ENCODE assay signal across 8 cellular contexts in the genomic region with DNA sequence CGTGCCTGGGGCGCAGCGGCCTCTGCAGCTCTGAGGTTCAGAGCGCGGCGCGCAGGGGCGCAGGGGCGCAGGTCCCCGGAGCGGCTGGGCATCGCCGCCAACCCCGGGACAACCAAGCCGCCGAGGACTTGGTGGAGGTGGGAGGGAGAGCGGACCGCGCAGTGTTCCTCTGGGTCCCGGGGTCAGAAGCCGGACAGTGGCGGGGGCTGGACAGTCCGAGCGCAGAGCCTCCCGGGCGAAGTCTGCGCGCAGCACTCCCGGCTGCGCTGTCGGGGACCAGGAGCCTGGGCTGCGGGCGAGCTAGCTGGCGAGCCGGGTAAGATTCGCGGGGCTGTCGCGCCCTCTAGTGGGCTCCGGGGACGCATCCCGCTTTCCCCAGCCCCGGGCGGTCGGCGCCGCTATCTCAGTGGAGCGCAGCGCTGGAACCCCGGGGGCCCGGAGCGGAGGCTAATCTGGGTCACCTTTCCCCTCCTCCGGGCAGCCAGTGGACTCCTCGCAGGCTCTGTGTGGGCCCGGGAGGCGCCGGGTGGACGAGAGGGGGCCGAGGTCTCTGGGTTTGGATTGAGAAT. TPM values are rescaled to one million over a fixed set of nuclear protein-coding genes. Genes with fewer than 3 reads are reported as not detected.
DNase-seq lines count a peak whose midpoint lies in the region; ATAC-seq and TF ChIP-seq lines count a peak whose summit lies in the region.

No MANE protein-coding gene starts in this region.

- 0 to 1% (median 0%) methylated on average over 4 to 59 of the region's 59 CpGs for WGBS in heart left ventricle, 4 donors
- 0 to 3% methylated on average over 9 to 24 of the region's 59 CpGs for WGBS in upper lobe of left lung, 2 donors

- peak overlapping the region; percentile 75 for H3K4me3 Mint-ChIP-seq in activated naive CD8-positive, alpha-beta T cell treated with anti-CD3 and anti-CD28 coated beads, Interleukin-2, amount 50 U/mL, for 24 hours

- H3K27ac ChIP-seq in heart left ventricle, result peak overlapping the region in 11 of 12 donors; percentile 19 to 89 (median 68)
- peak overlapping the region; percentile 33 to 83 (median 77) for H3K27ac ChIP-seq in upper lobe of left lung

- H3K27me3 Mint-ChIP-seq in activated naive CD8-positive, alpha-beta T cell treated with anti-CD3 and anti-CD28 coated beads, Interleukin-2, amount 50 U/mL, for 24 hours, result peaks cover 61% of the 10 kb centered on the region

- H3K27ac Mint-ChIP-seq in activated naive CD8-positive, alpha-beta T cell treated with anti-CD3 and anti-CD28 coated beads, Interleukin-2, amount 50 U/mL, for 24 hours, result no peak overlapping the region

- CTCF ChIA-PET in GM10248 (lab: Yijun Ruan, JAX), result interaction anchor here (0.6 to 7.1 kb wide), 68 partner anchors 8 to 1965 kb away, joined by 3 to 113 read pairs (median 5); no protein-coding TSS in a partner anchor
- CTCF ChIA-PET in HEK293T (lab: Yijun Ruan, JAX), result interaction anchor here (0.8 to 2.8 kb wide), 24 partner anchors 15 to 1999 kb away, joined by 3 to 19 read pairs (median 3); no protein-coding TSS in a partner anchor

- H3K4me1 Mint-ChIP-seq in activated naive CD8-positive, alpha-beta T cell treated with anti-CD3 and anti-CD28 coated beads, Interleukin-2, amount 50 U/mL, for 24 hours, result peaks cover 26% of the 10 kb centered on the region

- peak; percentile 87 for ATAC-seq in activated naive CD8-positive, alpha-beta T cell treated with anti-CD3 and anti-CD28 coated beads, Interleukin-2, amount 50 U/mL, for 24 hours
- ATAC-seq in heart left ventricle, result peak; percentile 64 to 88 (median 85)
- ATAC-seq in upper lobe of left lung (ENCODE audit: low FRiP score in 2 of 2), result peak; percentile 92 to 93

- H3K36me3 ChIP-seq in heart left ventricle, result no peaks in the 10 kb centered on the region
- H3K36me3 ChIP-seq in upper lobe of left lung, result no peaks in the 10 kb centered on the region

- H3K9me3 ChIP-seq in heart left ventricle (no peaks in the 10 kb centered on the region), upper lobe of left lung (no peaks in the 10 kb centered on the region)

- no peak for TF ChIP-seq EP300 in upper lobe of left lung (IDR thresholded peaks at IDR 0.05)

- TF ChIP-seq POLR2A in heart left ventricle (IDR thresholded peaks at IDR 0.05), result no peak
- no peak for TF ChIP-seq POLR2A in upper lobe of left lung (IDR thresholded peaks at IDR 0.05)

- H3K4me1 ChIP-seq in heart left ventricle, result peaks cover 6 to 52% (median 41%) of the 10 kb centered on the region in 12 donors
- H3K4me1 ChIP-seq in upper lobe of left lung, result peaks cover 39 to 59% (median 48%) of the 10 kb centered on the region in 4 donors

- DNase-seq in GM10248 (ENCODE audit: extremely low spot score) (peak; percentile 85), HEK293T (ENCODE audit: extremely low spot score) (peak; percentile 82), MV-4-11 (lab: John Stamatoyannopoulos, UW) (peak; percentile 70), T follicular helper cell (ENCODE audit: low read depth) (peak; percentile 52), heart left ventricle (peak; percentile 85 to 92 (median 89)), posterior cingulate gyrus (peak; percentile 70 to 97 (median 85)), upper lobe of left lung (peak; percentile 82 to 95)
- DNase-seq in activated naive CD8-positive, alpha-beta T cell treated with anti-CD3 and anti-CD28 coated beads, Interleukin-2, amount 50 U/mL, for 24 hours, result peak; percentile 88

- H3K36me3 Mint-ChIP-seq in activated naive CD8-positive, alpha-beta T cell treated with anti-CD3 and anti-CD28 coated beads, Interleukin-2, amount 50 U/mL, for 24 hours (ENCODE audit: low read depth), result no peaks in the 10 kb centered on the region

- H3K27me3 ChIP-seq in heart left ventricle (peaks cover 26 to 52% (median 44%) of the 10 kb centered on the region in 9 donors), upper lobe of left lung (peaks cover 0 to 45% (median 33%) of the 10 kb centered on the region in 4 donors)

- POLR2A ChIA-PET in GM10248 (lab: Yijun Ruan, JAX), result no interaction called here
- POLR2A ChIA-PET in HEK293T (lab: Yijun Ruan, JAX), result interaction anchor here (1.1 kb wide), 1 partner anchor 1037 kb away, joined by 3 read pairs; no protein-coding TSS in a partner anchor

- intact Hi-C loops in heart left ventricle (cut with DNase I) (loop anchor here (1.0 to 10.0 kb wide), 16 partner anchors 324 to 2001 kb away; no protein-coding TSS in a partner anchor), posterior cingulate gyrus (cut with DNase I) (loop anchor here (2.0 to 5.0 kb wide), 6 partner anchors 301 to 1856 kb away; no protein-coding TSS in a partner anchor)

- H3K4me3 ChIP-seq in heart left ventricle, result peak overlapping the region; percentile 22 to 80 (median 58)
- H3K4me3 ChIP-seq in upper lobe of left lung, result peak overlapping the region; percentile 41 to 60 (median 55)

- no peaks in the 10 kb centered on the region for H3K9me3 Mint-ChIP-seq in activated naive CD8-positive, alpha-beta T cell treated with anti-CD3 and anti-CD28 coated beads, Interleukin-2, amount 50 U/mL, for 24 hours

- TF ChIP-seq CTCF in GM10248 (IDR thresholded peaks at IDR 0.05; ENCODE audit: control extremely low read depth, extremely low read depth, low read depth, missing control alignments), result peak; percentile 87
- peak; percentile 67 to 89 (median 80) for TF ChIP-seq CTCF in heart left ventricle (IDR thresholded peaks at IDR 0.05)
- peak; percentile 68 to 89 (median 87) for TF ChIP-seq CTCF in upper lobe of left lung (IDR thresholded peaks at IDR 0.05)

TF ChIP-seq in HEK293T, 16 proteins besides CTCF, POLR2A, EP300 and RAD21:
- peak; percentile 50; the same call in 1 of the 2 replicates for TF ChIP-seq L3MBTL2 (conservative IDR thresholded peaks at IDR 0.05)
- no peak for TF ChIP-seq CTBP1 (IDR thresholded peaks at IDR 0.05; ENCODE audit: borderline replicate concordance)
- TF ChIP-seq TARDBP (IDR thresholded peaks at IDR 0.05), result no peak
- no peak for TF ChIP-seq ELF4 (IDR thresholded peaks at IDR 0.05)
- no peak for TF ChIP-seq BHLHE40 (IDR thresholded peaks at IDR 0.05; ENCODE audit: borderline replicate concordance)
- TF ChIP-seq SUZ12 (IDR thresholded peaks at IDR 0.05), result no peak
- TF ChIP-seq FOXA1 (IDR thresholded peaks at IDR 0.05), result no peak
- no peak for TF ChIP-seq FOXK2 (IDR thresholded peaks at IDR 0.05)
- no peak for TF ChIP-seq SP1 (IDR thresholded peaks at IDR 0.05)

RNA-seq across cellular contexts. Expression of a gene that starts 4.1 kb away (rescaled TPM):
- total RNA-seq in heart left ventricle (10 to 100 TPM in 8 of 9 donors, 1 to 10 TPM in 1; 8.0 to 58.1 (median 22.6) TPM), upper lobe of left lung (100 to 1,000 TPM in 2 of 6 donors, 10 to 100 TPM in 4; 60.5 to 136 (median 77.0) TPM)
- 10 to 100 TPM in 1 of 2 donors, 1 to 10 TPM in 1; 4.3 to 17.6 TPM for polyA plus RNA-seq in heart left ventricle

Comparison
In these comparisons a context has a peak if more than half of its experiments do, and no peak if none do; other contexts are left out.
1. Peak in every context shown above with its lines: DNase-seq, ATAC-seq, H3K4me3 ChIP-seq and H3K27ac ChIP-seq.